1 cellular context compared by ENCODE assay signal in genomic region chr2:88071365-88071764, GRCh38.
TF ChIP-seq lines count a peak whose summit lies in the region.

No MANE protein-coding gene starts in this region.

TF ChIP-seq in K562, 482 proteins besides CTCF, POLR2A, EP300 and RAD21:
- TF ChIP-seq MLLT1 (IDR thresholded peaks at IDR 0.05): peak in 1 of 2 experiments; percentile 87; a peak in 2 of 4 replicates
- TF ChIP-seq MTF1 (CRISPR knock-in tag; IDR thresholded peaks at IDR 0.05; ENCODE audit: borderline replicate concordance): no peak
- no peak for TF ChIP-seq HOMEZ (CRISPR knock-in tag; IDR thresholded peaks at IDR 0.05)
- no peak for TF ChIP-seq RB1 (IDR thresholded peaks at IDR 0.05; ENCODE audit: low read depth)
- peak; percentile 88 for TF ChIP-seq ZBTB17 (CRISPR knock-in tag; IDR thresholded peaks at IDR 0.05)
- TF ChIP-seq NR2C2 (CRISPR knock-in tag; IDR thresholded peaks at IDR 0.05): no peak
- no peak for TF ChIP-seq NR2C2 (tag; IDR thresholded peaks at IDR 0.05)
- TF ChIP-seq ERF (CRISPR knock-in tag; IDR thresholded peaks at IDR 0.05): no peak
- no peak for TF ChIP-seq RERE (CRISPR knock-in tag; IDR thresholded peaks at IDR 0.05; ENCODE audit: borderline replicate concordance)
- no peak for TF ChIP-seq ZNF79 (CRISPR knock-in tag; IDR thresholded peaks at IDR 0.05; ENCODE audit: low read depth)
